Comparison of ENCODE assay signal across 10 cellular contexts in genomic region chr12:131833896-131834641, GRCh38. TPM values are rescaled to one million over a fixed set of nuclear protein-coding genes. Genes with fewer than 3 reads are reported as not detected.
DNase-seq lines count a peak whose midpoint lies in the region; ATAC-seq and TF ChIP-seq lines count a peak whose summit lies in the region.
"Had no signal": no experiment of that assay in that cellular context is flagged by ENCODE, and none has a peak within 500 bp of the region (broad histone marks: within the 10 kb centered on the region; RNA-seq: fewer than 3 reads in every experiment).

No MANE protein-coding gene starts in this region.

- in situ Hi-C loops in brain microvascular endothelial cell (cut with HindIII; ENCODE audit: low pct_ligation_motif_present, low sequenced_read_pairs) = no loop called here
- in situ Hi-C loops in KBM-7 (cut with MboI; ENCODE audit: low pct_unique_long_range_greater_than_20kb, low sequenced_read_pairs) = no loop called here

- DNase-seq in DMS114 treated with DMSO at 0.1 percent for 48 hours (lab: John Stamatoyannopoulos, UW; ENCODE audit: unreplicated experiment) (peak; percentile 22), brain microvascular endothelial cell (no peak), neural crest cell (ENCODE audit: low read depth, low spot score) (no peak), NOMO-1 (lab: John Stamatoyannopoulos, UW; ENCODE audit: unreplicated experiment in 2 of 2) (no peak), hepatic stellate cell (ENCODE audit: low spot score) (no peak), KBM-7 (no peak)
- DNase-seq: activated naive CD4-positive, alpha-beta T cell treated with anti-CD3 and anti-CD28 coated beads, Interleukin-2, amount 50 U/mL, for 16 hours; Right ventricle myocardium superior had no signal

- H3K9me3 Mint-ChIP-seq in neural crest cell = no peaks in the 10 kb centered on the region

- no peak overlapping the region for H3K27ac Mint-ChIP-seq in neural crest cell (ENCODE audit: unreplicated experiment)

- H3K27ac ChIP-seq in brain microvascular endothelial cell = no peak overlapping the region

- H3K36me3 ChIP-seq in brain microvascular endothelial cell (replicated peaks) = no peaks in the 10 kb centered on the region

- peak overlapping the region; percentile 67 for H3K4me3 Mint-ChIP-seq in neural crest cell

- ATAC-seq in GM21576 (IDR thresholded peaks at IDR 0.05; ENCODE audit: unreplicated experiment) = no peak

- TF ChIP-seq EP300 in Ishikawa (IDR thresholded peaks at IDR 0.05; ENCODE audit: borderline replicate concordance) = no peak

- no peaks in the 10 kb centered on the region for H3K27me3 ChIP-seq in brain microvascular endothelial cell (replicated peaks)

- TF ChIP-seq CTCF in brain microvascular endothelial cell (IDR thresholded peaks at IDR 0.05; ENCODE audit: low read depth, low read length, missing control alignments) (peak; percentile 72), neural crest cell (conservative IDR thresholded peaks at IDR 0.05) (peak; percentile 56)

- TF ChIP-seq RAD21 in Ishikawa (IDR thresholded peaks at IDR 0.05; ENCODE audit: low read depth) = peak; percentile 73

- H3K4me1 Mint-ChIP-seq in neural crest cell = peaks cover 6% of the 10 kb centered on the region

- peaks cover 30% of the 10 kb centered on the region for H3K27me3 Mint-ChIP-seq in neural crest cell (ENCODE audit: low read depth)

- no peak overlapping the region for H3K4me3 ChIP-seq in brain microvascular endothelial cell (ENCODE audit: low read depth, low read length)

- no peaks in the 10 kb centered on the region for H3K36me3 Mint-ChIP-seq in neural crest cell (ENCODE audit: low read depth)

TF ChIP-seq in Ishikawa, 13 proteins besides CTCF, POLR2A, EP300 and RAD21:
- TF ChIP-seq YY1 (IDR thresholded peaks at IDR 0.05; ENCODE audit: low read depth) (peak; percentile 38; the same call in 1 of the 2 replicates), REST (IDR thresholded peaks at IDR 0.05; ENCODE audit: low read depth) (no peak)

RNA-seq across cellular contexts. Expression of gene MMP17, which starts 5.9 kb away (rescaled TPM):
- total RNA-seq in neural crest cell = 90.9 and 94.8 TPM in 2 replicates
